Comparison of ENCODE assay signal across 27 cellular contexts in the genomic region with DNA sequence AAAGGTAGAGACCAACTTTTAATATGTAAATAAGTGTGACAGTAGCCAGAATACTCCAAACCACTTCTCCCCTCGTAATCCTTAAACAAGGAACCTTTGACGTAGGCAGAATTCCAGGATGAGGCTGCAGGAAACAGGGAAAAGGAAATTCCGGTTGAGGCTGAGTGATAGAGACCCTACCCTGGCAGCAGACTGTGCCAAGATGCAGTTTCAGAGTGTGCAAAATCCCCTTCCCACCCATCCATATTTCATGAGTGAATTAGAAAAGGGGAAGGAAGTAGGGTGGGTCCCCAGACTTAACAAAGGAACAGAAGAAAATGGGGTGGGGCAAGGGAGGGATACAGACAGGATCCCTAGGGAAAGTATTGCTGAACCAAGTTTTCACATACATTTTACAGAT.
DNase-seq lines count a peak whose midpoint lies in the region; ATAC-seq and TF ChIP-seq lines count a peak whose summit lies in the region.
"Had no signal": no experiment of that assay in that cellular context is flagged by ENCODE, and none has a peak within 500 bp of the region (broad histone marks: within the 10 kb centered on the region; RNA-seq: fewer than 3 reads in every experiment).

No MANE protein-coding gene starts in this region.

- no peak overlapping the region for H2AFZ ChIP-seq in parathyroid adenoma
- H2AFZ ChIP-seq: PC-9 had no signal

- H3K4me2 ChIP-seq in parathyroid adenoma (ENCODE audit: low read length): peak overlapping the region; percentile 5
- H3K4me2 ChIP-seq: PC-9 had no signal

- WGBS in heart left ventricle, 4 donors: 31 to 53% (median 38%) methylated on average over 3 of the region's 3 CpGs

- H3K27ac Mint-ChIP-seq in glutamatergic neuron (ENCODE audit: unreplicated experiment): no peak overlapping the region
- H3K27ac Mint-ChIP-seq: activated T-cell treated with anti-CD3 and anti-CD28 coated beads, Interleukin-2, amount 50 U/mL, for 24 hours had no signal

- no peak overlapping the region for H3K4me3 Mint-ChIP-seq in glutamatergic neuron (ENCODE audit: unreplicated experiment)
- H3K4me3 Mint-ChIP-seq: activated T-cell treated with anti-CD3 and anti-CD28 coated beads, Interleukin-2, amount 50 U/mL, for 24 hours; central memory CD8-positive, alpha-beta T cell; neural crest cell had no signal

- peak; percentile 18 to 84 (median 62) for ATAC-seq in heart left ventricle
- ATAC-seq in GM21723 (IDR thresholded peaks at IDR 0.05; ENCODE audit: unreplicated experiment): no peak
- no peak for ATAC-seq in HG02678 (IDR thresholded peaks at IDR 0.05; ENCODE audit: unreplicated experiment)

- H3K36me3 ChIP-seq in heart left ventricle (peaks cover 0 to 3% (median 0%) of the 10 kb centered on the region in 9 donors), right atrium auricular region (no peaks in the 10 kb centered on the region), parathyroid adenoma (ENCODE audit: control insufficient read depth, insufficient read depth, low read length) (no peaks in the 10 kb centered on the region), uterus (no peaks in the 10 kb centered on the region)
- H3K36me3 ChIP-seq: transverse colon had no signal

- H3K9me3 Mint-ChIP-seq in glutamatergic neuron (ENCODE audit: unreplicated experiment): no peaks in the 10 kb centered on the region
- H3K9me3 Mint-ChIP-seq: activated T-cell treated with anti-CD3 and anti-CD28 coated beads, Interleukin-2, amount 50 U/mL, for 24 hours; central memory CD8-positive, alpha-beta T cell; neural crest cell had no signal

- peaks cover 84% of the 10 kb centered on the region for H3K79me2 ChIP-seq in parathyroid adenoma

- H3K4me1 ChIP-seq in heart left ventricle (peaks cover 5 to 71% (median 40%) of the 10 kb centered on the region in 12 donors), right atrium auricular region (peaks cover 0 to 59% of the 10 kb centered on the region in 2 donors), parathyroid adenoma (peaks cover 54% of the 10 kb centered on the region), uterus (peaks cover 4 to 5% of the 10 kb centered on the region in 2 donors)

- DNase-seq in heart left ventricle: peak in 3 of 5 donors; percentile 41 to 49 (median 47)
- no peak for DNase-seq in cardiac septum (ENCODE audit: low spot score)
- no peak for DNase-seq in right atrium auricular region (ENCODE audit: low spot score)
- DNase-seq in uterus: no peak
- DNase-seq in glutamatergic neuron: no peak
- DNase-seq: 8988T; activated CD4-positive, CD25-positive, alpha-beta regulatory T cell treated with anti-CD3 and anti-CD28 coated beads, Interleukin-2, amount 50 U/mL, for 72 hours; activated CD8-positive, alpha-beta memory T cell treated with anti-CD3 and anti-CD28 coated beads for 24 hours; activated naive CD4-positive, alpha-beta T cell; activated T-cell treated with anti-CD3 and anti-CD28 coated beads, Interleukin-2, amount 50 U/mL, for 24 hours; AML-193; effector CD4-positive, alpha-beta T cell; Karpas-422; NCI-H2029; NCI-H226; PC-9; SIG-M5; small intestine; stimulated activated CD4-positive, alpha-beta T cell treated with anti-CD3 and anti-CD28 coated beads, Interleukin-2, amount 100 ng/mL, for 48 hours; stimulated activated naive CD4-positive, alpha-beta T cell; T-helper 1 cell; transverse colon had no signal

- H3K27me3 ChIP-seq in heart left ventricle: no peaks in the 10 kb centered on the region
- no peaks in the 10 kb centered on the region for H3K27me3 ChIP-seq in right atrium auricular region
- H3K27me3 ChIP-seq in parathyroid adenoma (ENCODE audit: control insufficient read depth, insufficient read depth, low read length): no peaks in the 10 kb centered on the region
- no peaks in the 10 kb centered on the region for H3K27me3 ChIP-seq in uterus
- H3K27me3 ChIP-seq: transverse colon had no signal

- H3K27ac ChIP-seq in heart left ventricle (peak overlapping the region; percentile 28 to 89 (median 82)), right atrium auricular region (peak overlapping the region; percentile 29 to 55), parathyroid adenoma (peak overlapping the region; percentile 94), uterus (peak overlapping the region; percentile 37 to 84)
- H3K27ac ChIP-seq: PC-9, transverse colon had no signal

- no peaks in the 10 kb centered on the region for H3K36me3 Mint-ChIP-seq in glutamatergic neuron (ENCODE audit: unreplicated experiment)

- intact Hi-C loops in heart left ventricle (cut with DNase I): loop anchor here in 1 of 10 donors (10.0 kb wide), 1 partner anchor 231 kb away; no protein-coding TSS in a partner anchor
- intact Hi-C loops in cardiac septum (cut with DNase I): no loop called here
- intact Hi-C loops in uterus (cut with DNase I; ENCODE audit: low total_unique reads): no loop called here

- H3K9me3 ChIP-seq in heart left ventricle: no peaks in the 10 kb centered on the region
- H3K9me3 ChIP-seq in right atrium auricular region: no peaks in the 10 kb centered on the region
- no peaks in the 10 kb centered on the region for H3K9me3 ChIP-seq in parathyroid adenoma (ENCODE audit: control insufficient read depth, low read length)
- H3K9me3 ChIP-seq in uterus: no peaks in the 10 kb centered on the region
- H3K9me3 ChIP-seq: transverse colon had no signal

- H3K27me3 Mint-ChIP-seq in glutamatergic neuron (ENCODE audit: unreplicated experiment): no peaks in the 10 kb centered on the region

- H3K9ac ChIP-seq in parathyroid adenoma: peak overlapping the region; percentile 16

- TF ChIP-seq POLR2A in heart left ventricle (IDR thresholded peaks at IDR 0.05) (no peak), uterus (IDR thresholded peaks at IDR 0.05) (no peak)

- H3K4me1 Mint-ChIP-seq in glutamatergic neuron (ENCODE audit: low read depth, unreplicated experiment): peaks cover 28% of the 10 kb centered on the region
- H3K4me1 Mint-ChIP-seq: central memory CD8-positive, alpha-beta T cell had no signal

- H3K4me3 ChIP-seq in heart left ventricle (peak overlapping the region in 6 of 12 donors; percentile 8 to 64 (median 20)), right atrium auricular region (no peak overlapping the region), parathyroid adenoma (ENCODE audit: low read depth, low read length) (no peak overlapping the region), uterus (no peak overlapping the region)
- H3K4me3 ChIP-seq: PC-9, transverse colon had no signal

- TF ChIP-seq CTCF in heart left ventricle (IDR thresholded peaks at IDR 0.05) (no peak), right atrium auricular region (IDR thresholded peaks at IDR 0.05) (no peak), parathyroid adenoma (IDR thresholded peaks at IDR 0.05) (no peak), uterus (IDR thresholded peaks at IDR 0.05) (no peak), glutamatergic neuron (IDR thresholded peaks at IDR 0.05; ENCODE audit: partially characterized antibody, unreplicated experiment) (no peak)

Comparison
In these comparisons a context has a peak if more than half of its experiments do, and no peak if none do; other contexts are left out.
1. DNase-seq: peak in heart left ventricle (3 of 5); none in cardiac septum (single experiment), right atrium auricular region (single experiment), uterus (0 of 2) and glutamatergic neuron (single experiment).
2. ATAC-seq: peak in heart left ventricle (4 of 4); none in GM21723 (single experiment) and HG02678 (single experiment).
3. H3K27ac ChIP-seq: peak in every context shown above with its lines; median percentile 94 in parathyroid adenoma; 82 in heart left ventricle; 60 in uterus; 42 in right atrium auricular region.